In genomic region chr15:61857169-61857829, GRCh38 we compare ENCODE assay signal across 1 cellular context.
TF ChIP-seq lines count a peak whose summit lies in the region.

No MANE protein-coding gene starts in this region.

TF ChIP-seq in endothelial cell of umbilical vein, 7 proteins besides CTCF, POLR2A, EP300 and RAD21:
- TF ChIP-seq JUN (IDR thresholded peaks at IDR 0.05; ENCODE audit: borderline replicate concordance, insufficient read depth, insufficient read length, low read depth) (no peak), POLR2AphosphoS5 (IDR thresholded peaks at IDR 0.05; ENCODE audit: insufficient read depth, low read depth, low read length) (no peak), GATA2 (IDR thresholded peaks at IDR 0.05; ENCODE audit: insufficient read depth, insufficient read length, low read depth, low read length) (no peak), MYC (IDR thresholded peaks at IDR 0.05; ENCODE audit: low read depth, low read length) (no peak), MAX (IDR thresholded peaks at IDR 0.05; ENCODE audit: insufficient read depth, insufficient read length) (no peak), FOS (IDR thresholded peaks at IDR 0.05; ENCODE audit: borderline replicate concordance, insufficient read depth, low read length) (no peak), EZH2 (IDR thresholded peaks at IDR 0.05; ENCODE audit: borderline replicate concordance, low read depth, low read length, severe bottlenecking) (no peak)
